In genomic region chr2:127810637-127811396, GRCh38 we compare ENCODE assay signal across 8 cellular contexts. TPM values are rescaled to one million over a fixed set of nuclear protein-coding genes. Genes with fewer than 3 reads are reported as not detected.
DNase-seq lines count a peak whose midpoint lies in the region; ATAC-seq and TF ChIP-seq lines count a peak whose summit lies in the region.

Gene WDR33, minus strand, starts transcription at chr2:127811171. Its CDS starts 40,190 bp downstream, at chr2:127770981.

- peaks cover 54% of the 10 kb centered on the region for H3K79me2 ChIP-seq in osteoblast (ENCODE audit: insufficient read depth, low read length)

- peaks cover 20% of the 10 kb centered on the region for H3K36me3 Mint-ChIP-seq in HFFc6 (ENCODE audit: low read depth)
- H3K36me3 Mint-ChIP-seq in activated naive CD4-positive, alpha-beta T cell treated with anti-CD3 and anti-CD28 coated beads, Interleukin-2, amount 10 ng/mL, durations not matched to agents 7 days and 5 days = peaks cover 22% of the 10 kb centered on the region

- H3K4me3 Mint-ChIP-seq in HFFc6 = peak within 1 kb of the TSS; percentile 92
- H3K4me3 Mint-ChIP-seq in activated naive CD4-positive, alpha-beta T cell treated with anti-CD3 and anti-CD28 coated beads, Interleukin-2, amount 10 ng/mL, durations not matched to agents 7 days and 5 days = peak within 1 kb of the TSS; percentile 84

- H3K27ac ChIP-seq in SK-N-MC = peak within 1 kb of the TSS; percentile 96
- peak within 1 kb of the TSS; percentile 97 for H3K27ac ChIP-seq in osteoblast (ENCODE audit: low read depth, low read length)
- H3K27ac ChIP-seq in thoracic aorta = peak within 1 kb of the TSS; percentile 90 to 96

- DNase-seq in HFFc6 (peak; percentile 73), NB4 (ENCODE audit: low read depth) (peak; percentile 96), SK-N-MC (ENCODE audit: low read depth, low spot score) (no peak), glomerular endothelial cell (ENCODE audit: extremely low read depth, low read depth, low spot score) (no peak), osteoblast (ENCODE audit: insufficient read length, low spot score, missing footprints) (peak; percentile 97), thoracic aorta (ENCODE audit: low spot score) (peak; percentile 36)
- DNase-seq in activated naive CD4-positive, alpha-beta T cell treated with anti-CD3 and anti-CD28 coated beads, Interleukin-2, amount 10 ng/mL, durations not matched to agents 7 days and 5 days = peak; percentile 97

- no peaks in the 10 kb centered on the region for H3K27me3 ChIP-seq in osteoblast (ENCODE audit: insufficient read depth, low read length)
- H3K27me3 ChIP-seq in thoracic aorta (replicated peaks; ENCODE audit: insufficient read depth) = no peaks in the 10 kb centered on the region

- CTCF ChIA-PET in activated naive CD4-positive, alpha-beta T cell treated with anti-CD3 and anti-CD28 coated beads, Interleukin-2, amount 10 ng/mL, durations not matched to agents 7 days and 5 days (lab: Charles Lee) = interaction anchor here (1.0 to 1.7 kb wide), 5 partner anchors 12 to 109 kb away, joined by 3 to 7 read pairs (median 3); partner anchors contain the start of gene SFT2D3

- TF ChIP-seq POLR2A in NB4 (IDR thresholded peaks at IDR 0.05; ENCODE audit: extremely low read depth, insufficient read length) = peak; percentile 92

- H2AFZ ChIP-seq in osteoblast (ENCODE audit: low read length) = peak within 1 kb of the TSS; percentile 100

- ATAC-seq in thoracic aorta (ENCODE audit: insufficient number of reproducible peaks, low FRiP score, low read depth) = peak; percentile 59

- H3K36me3 ChIP-seq in SK-N-MC (ENCODE audit: insufficient read depth, low read length) (peaks cover 7% of the 10 kb centered on the region; the same call in 1 of the 2 replicates), osteoblast (ENCODE audit: insufficient read depth, low read length) (no peaks in the 10 kb centered on the region), thoracic aorta (no peaks in the 10 kb centered on the region)

- H3K27ac Mint-ChIP-seq in HFFc6 = peak within 1 kb of the TSS; percentile 96
- peak within 1 kb of the TSS; percentile 95 for H3K27ac Mint-ChIP-seq in activated naive CD4-positive, alpha-beta T cell treated with anti-CD3 and anti-CD28 coated beads, Interleukin-2, amount 10 ng/mL, durations not matched to agents 7 days and 5 days

- H3K4me1 ChIP-seq in osteoblast (ENCODE audit: insufficient read depth, low read length) (peaks cover 4% of the 10 kb centered on the region), thoracic aorta (ENCODE audit: control insufficient read depth in 1 of 2, low read depth in 2 of 2) (peaks cover 22 to 39% of the 10 kb centered on the region in 2 donors)

- H4K20me1 ChIP-seq in osteoblast (ENCODE audit: insufficient read depth, low read length) = peaks cover 36% of the 10 kb centered on the region

- peak within 1 kb of the TSS; percentile 99 for H3K9ac ChIP-seq in SK-N-MC (ENCODE audit: insufficient read length)

- H3K4me3 ChIP-seq in GM08714 (ENCODE audit: low read length) (peak within 1 kb of the TSS; percentile 98), NB4 (ENCODE audit: low read depth, low read length) (peak within 1 kb of the TSS; percentile 97), SK-N-MC (peak within 1 kb of the TSS; percentile 100), osteoblast (ENCODE audit: insufficient read depth, low read length) (peak within 1 kb of the TSS; percentile 95), thoracic aorta (peak within 1 kb of the TSS; percentile 98)

- no peaks in the 10 kb centered on the region for H3K9me3 ChIP-seq in SK-N-MC (ENCODE audit: low read depth, low read length)
- H3K9me3 ChIP-seq in osteoblast (ENCODE audit: low read depth, low read length) = no peaks in the 10 kb centered on the region
- H3K9me3 ChIP-seq in thoracic aorta = no peaks in the 10 kb centered on the region

- TF ChIP-seq CTCF in HFFc6 (IDR thresholded peaks at IDR 0.05) (peak; percentile 27), NB4 (IDR thresholded peaks at IDR 0.05; ENCODE audit: low read depth, low read length) (no peak), osteoblast (IDR thresholded peaks at IDR 0.05; ENCODE audit: extremely low read depth, low read depth, low read length) (peak; percentile 12), thoracic aorta (IDR thresholded peaks at IDR 0.05) (no peak)

- no peaks in the 10 kb centered on the region for H3K9me3 Mint-ChIP-seq in HFFc6
- no peaks in the 10 kb centered on the region for H3K9me3 Mint-ChIP-seq in activated naive CD4-positive, alpha-beta T cell treated with anti-CD3 and anti-CD28 coated beads, Interleukin-2, amount 10 ng/mL, durations not matched to agents 7 days and 5 days

- H3K27me3 Mint-ChIP-seq in HFFc6 (ENCODE audit: insufficient read depth) = peaks cover 4% of the 10 kb centered on the region; the same call in 1 of the 2 replicates
- H3K27me3 Mint-ChIP-seq in activated naive CD4-positive, alpha-beta T cell treated with anti-CD3 and anti-CD28 coated beads, Interleukin-2, amount 10 ng/mL, durations not matched to agents 7 days and 5 days = peaks cover 16% of the 10 kb centered on the region

- H3K4me1 Mint-ChIP-seq in HFFc6 (ENCODE audit: low read depth) = peaks cover 35% of the 10 kb centered on the region
- peaks cover 42% of the 10 kb centered on the region for H3K4me1 Mint-ChIP-seq in activated naive CD4-positive, alpha-beta T cell treated with anti-CD3 and anti-CD28 coated beads, Interleukin-2, amount 10 ng/mL, durations not matched to agents 7 days and 5 days

- peak within 1 kb of the TSS; percentile 95 for H3K4me2 ChIP-seq in osteoblast (ENCODE audit: insufficient read depth, low read length)

RNA-seq across cellular contexts. Expression of gene WDR33, which starts in this region (rescaled TPM):
- 10 to 100 TPM; 36.3 to 40.1 (median 39.4) TPM for total RNA-seq in HFFc6 (2021; fragmentation: NEBNext Ultra II Directional; extraction: Animal tissue kit (Norgen Biotek cat#: 25700))
- total RNA-seq in glomerular endothelial cell (21.7 and 28.2 TPM in 2 replicates), osteoblast (25.7 and 29.8 TPM in 2 replicates), thoracic aorta (10 to 100 TPM; 34.9 to 55.6 TPM)

Comparison
In these comparisons a context has a peak if more than half of its experiments do, and no peak if none do; other contexts are left out.
1. DNase-seq: peak in HFFc6 (single experiment), NB4 (single experiment), activated naive CD4-positive, alpha-beta T cell treated with anti-CD3 and anti-CD28 coated beads, Interleukin-2, amount 10 ng/mL, durations not matched to agents 7 days and 5 days (single experiment), osteoblast (single experiment) and thoracic aorta (single experiment); none in SK-N-MC (single experiment) and glomerular endothelial cell (single experiment).
2. CTCF ChIP-seq: peak in HFFc6 (single experiment) and osteoblast (single experiment); none in NB4 (single experiment) and thoracic aorta (single experiment).
3. Peak in every context shown above with its lines, with median percentiles within 50 percentile points of each other: H3K4me3 ChIP-seq and H3K27ac ChIP-seq.